Comparison of ENCODE assay signal across 29 cellular contexts in the genomic region with DNA sequence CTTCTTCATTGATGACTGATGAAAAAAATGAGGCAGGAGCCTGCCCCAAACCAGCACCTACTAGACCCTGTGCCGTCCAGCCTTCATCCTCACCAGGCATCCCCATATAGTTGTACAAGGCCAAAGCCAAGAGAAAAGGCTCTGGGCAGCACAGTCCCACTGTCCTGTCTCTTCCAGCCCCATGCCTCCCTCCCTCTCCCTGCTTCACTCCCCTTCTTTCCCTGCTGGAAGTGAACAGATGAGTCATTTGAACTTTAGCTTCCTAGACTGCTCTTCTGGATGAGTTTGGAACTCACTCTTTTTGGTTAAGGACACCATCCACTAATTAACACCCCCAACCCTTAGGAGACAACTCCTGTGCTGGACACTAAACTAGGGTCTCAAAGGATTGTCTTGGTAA.
DNase-seq lines count a peak whose midpoint lies in the region; ATAC-seq and TF ChIP-seq lines count a peak whose summit lies in the region.
"Had no signal": no experiment of that assay in that cellular context is flagged by ENCODE, and none has a peak within 500 bp of the region (broad histone marks: within the 10 kb centered on the region; RNA-seq: fewer than 3 reads in every experiment).

No MANE protein-coding gene starts in this region.

- peaks cover 4% of the 10 kb centered on the region for H3K79me1 ChIP-seq in trophoblast cell (ENCODE audit: low read length)

- H3K9me3 ChIP-seq in trophoblast cell (ENCODE audit: insufficient read depth, low read depth, low read length) (peaks cover 2% of the 10 kb centered on the region), hepatocyte (ENCODE audit: low read depth) (no peaks in the 10 kb centered on the region)
- H3K9me3 ChIP-seq: adrenal gland, gastrocnemius medialis, left ventricle myocardium inferior, vagina had no signal

- no peak overlapping the region for H2BK12ac ChIP-seq in trophoblast cell (ENCODE audit: low read length)

- H3K4ac ChIP-seq in trophoblast cell (ENCODE audit: low read depth, low read length) = no peak overlapping the region

- no peak for ATAC-seq in HG02610 (IDR thresholded peaks at IDR 0.05; ENCODE audit: unreplicated experiment)
- ATAC-seq: gastrocnemius medialis; naive thymus-derived CD8-positive, alpha-beta T cell; stimulated activated memory B cell treated with anti-CD40 and anti-IgM and Interleukin-4, amounts not matched to agents 10 μg/mL and 1 μg/mL and 100 μg/mL, for 72 hours had no signal

- H2BK120ac ChIP-seq in trophoblast cell (ENCODE audit: insufficient read depth, low read length, poor library complexity) = no peak overlapping the region

- peaks cover 2 to 22% of the 10 kb centered on the region in 2 experiments for H3K4me1 ChIP-seq in trophoblast cell (ENCODE audit: control insufficient read depth in 1 of 2, insufficient read depth in 2 of 2, low read length in 2 of 2)
- H3K4me1 ChIP-seq in hepatocyte (ENCODE audit: insufficient read depth) = no peaks in the 10 kb centered on the region
- H3K4me1 ChIP-seq: adrenal gland, vagina had no signal

- DNase-seq in EH (ENCODE audit: low read depth) (peak; percentile 14), RPMI7951 (ENCODE audit: low read depth) (peak; percentile 62), fibroblast of pulmonary artery (ENCODE audit: low read depth) (peak; percentile 14), trophoblast cell (no peak), hepatocyte (ENCODE audit: low spot score) (no peak), NCI-H774 (lab: John Stamatoyannopoulos, UW) (no peak)
- no peak for DNase-seq in stimulated activated CD8-positive, alpha-beta memory T cell treated with anti-CD3 and anti-CD28 coated beads, Interleukin-4, amount 100 ng/mL, for 48 hours
- DNase-seq: activated B cell treated with CpG ODN at 0.5 μM for 24 hours; activated CD4-positive, alpha-beta T cell treated with anti-CD3 and anti-CD28 coated beads, Interleukin-2, amount 50 U/mL, for 1 hour; activated naive CD4-positive, alpha-beta T cell treated with anti-CD3 and anti-CD28 coated beads for 36 hours; CD4-positive, CD25-positive, alpha-beta regulatory T cell; effector CD8-positive, alpha-beta T cell; erythroblast; gastrocnemius medialis; HFFc6; immature natural killer cell; IMR-90; left ventricle myocardium inferior; naive thymus-derived CD8-positive, alpha-beta T cell; NCI-H1092 treated with DMSO at 0.1 percent for 48 hours; NCI-H187 treated with DMSO at 0.1 percent for 48 hours; NCI-H2171 treated with DMSO at 0.1 percent for 48 hours; NCI-H510A treated with DMSO at 0.1 percent for 48 hours; SHP77; stimulated activated CD4-positive, alpha-beta T cell treated with anti-CD3 and anti-CD28 coated beads, Interleukin-4, amount 100 ng/mL, for 24 hours had no signal

- H3K9me2 ChIP-seq in hepatocyte (replicated peaks; ENCODE audit: insufficient read depth) = no peaks in the 10 kb centered on the region

- TF ChIP-seq CTCF in fibroblast of pulmonary artery (IDR thresholded peaks at IDR 0.05; ENCODE audit: low read length, missing control alignments) (no peak), hepatocyte (IDR thresholded peaks at IDR 0.05; ENCODE audit: poor library complexity) (no peak)

- H3K79me2 ChIP-seq in trophoblast cell (ENCODE audit: control insufficient read depth, insufficient read depth, low read length, poor library complexity) = no peaks in the 10 kb centered on the region
- H3K79me2 ChIP-seq in hepatocyte = no peaks in the 10 kb centered on the region

- H3K4me3 ChIP-seq in fibroblast of pulmonary artery (replicated peaks; ENCODE audit: low read depth, low read length) = no peak overlapping the region
- no peak overlapping the region for H3K4me3 ChIP-seq in trophoblast cell (ENCODE audit: low read depth, low read length)
- H3K4me3 ChIP-seq in hepatocyte = no peak overlapping the region
- H3K4me3 ChIP-seq: adrenal gland, gastrocnemius medialis, left ventricle myocardium inferior, vagina had no signal

- H3K14ac ChIP-seq in trophoblast cell (ENCODE audit: low read length) = no peak overlapping the region

- no peak overlapping the region for H3K9ac ChIP-seq in trophoblast cell (ENCODE audit: low read length)

- no peak overlapping the region for H4K91ac ChIP-seq in trophoblast cell (ENCODE audit: low read depth, low read length)

- no peaks in the 10 kb centered on the region for H4K20me1 ChIP-seq in hepatocyte (ENCODE audit: insufficient read depth, poor library complexity, severe bottlenecking)

- H2BK5ac ChIP-seq in trophoblast cell (ENCODE audit: low read depth, low read length, poor library complexity) = no peak overlapping the region

- H2AK5ac ChIP-seq in trophoblast cell (ENCODE audit: low read length) = no peak overlapping the region

- H3K36me3 ChIP-seq in trophoblast cell (ENCODE audit: control insufficient read depth in 1 of 2, insufficient read depth in 2 of 2, low read length in 2 of 2) (no peaks in the 10 kb centered on the region), hepatocyte (replicated peaks; ENCODE audit: insufficient read depth, low read depth) (no peaks in the 10 kb centered on the region)
- H3K36me3 ChIP-seq: adrenal gland, gastrocnemius medialis, left ventricle myocardium inferior, vagina had no signal

- H2AFZ ChIP-seq in trophoblast cell (ENCODE audit: insufficient read depth, low read length, poor library complexity) (no peak overlapping the region), hepatocyte (no peak overlapping the region)

- no peak overlapping the region for H4K12ac ChIP-seq in trophoblast cell (ENCODE audit: low read depth, low read length)

- WGBS in trophoblast cell (ENCODE audit: extremely low coverage, insufficient coverage, insufficient read length) = no CpG with 5 or more reads among the region's 1 CpG
- WGBS in hepatocyte (ENCODE audit: low lambda C conversion rate, missing lambda C conversion rate) = 75% methylated on average over 1 of the region's 1 CpG

- H4K8ac ChIP-seq in trophoblast cell (ENCODE audit: low read depth, low read length) = no peak overlapping the region

- H3K27ac ChIP-seq in trophoblast cell (ENCODE audit: low read depth, low read length) (peak overlapping the region; percentile 2), hepatocyte (no peak overlapping the region)
- H3K27ac ChIP-seq: adrenal gland, gastrocnemius medialis, left ventricle myocardium inferior, vagina had no signal

- H3K18ac ChIP-seq in trophoblast cell (ENCODE audit: low read length) = no peak overlapping the region

- H3K4me2 ChIP-seq in trophoblast cell (ENCODE audit: low read length) (no peak overlapping the region), hepatocyte (no peak overlapping the region)

- no peak overlapping the region for H3K23ac ChIP-seq in trophoblast cell (ENCODE audit: low read length)

- no peaks in the 10 kb centered on the region for H3K27me3 ChIP-seq in trophoblast cell (ENCODE audit: insufficient read depth, low read length)
- H3K27me3 ChIP-seq in hepatocyte = no peaks in the 10 kb centered on the region
- H3K27me3 ChIP-seq: adrenal gland, gastrocnemius medialis, vagina had no signal

Comparison
In these comparisons a context has a peak if more than half of its experiments do, and no peak if none do; other contexts are left out.
1. DNase-seq: peak in EH (single experiment), RPMI7951 (single experiment) and fibroblast of pulmonary artery (single experiment); none in trophoblast cell (0 of 2), hepatocyte (single experiment), stimulated activated CD8-positive, alpha-beta memory T cell treated with anti-CD3 and anti-CD28 coated beads, Interleukin-4, amount 100 ng/mL, for 48 hours (single experiment) and NCI-H774 (single experiment).